In the genomic region with DNA sequence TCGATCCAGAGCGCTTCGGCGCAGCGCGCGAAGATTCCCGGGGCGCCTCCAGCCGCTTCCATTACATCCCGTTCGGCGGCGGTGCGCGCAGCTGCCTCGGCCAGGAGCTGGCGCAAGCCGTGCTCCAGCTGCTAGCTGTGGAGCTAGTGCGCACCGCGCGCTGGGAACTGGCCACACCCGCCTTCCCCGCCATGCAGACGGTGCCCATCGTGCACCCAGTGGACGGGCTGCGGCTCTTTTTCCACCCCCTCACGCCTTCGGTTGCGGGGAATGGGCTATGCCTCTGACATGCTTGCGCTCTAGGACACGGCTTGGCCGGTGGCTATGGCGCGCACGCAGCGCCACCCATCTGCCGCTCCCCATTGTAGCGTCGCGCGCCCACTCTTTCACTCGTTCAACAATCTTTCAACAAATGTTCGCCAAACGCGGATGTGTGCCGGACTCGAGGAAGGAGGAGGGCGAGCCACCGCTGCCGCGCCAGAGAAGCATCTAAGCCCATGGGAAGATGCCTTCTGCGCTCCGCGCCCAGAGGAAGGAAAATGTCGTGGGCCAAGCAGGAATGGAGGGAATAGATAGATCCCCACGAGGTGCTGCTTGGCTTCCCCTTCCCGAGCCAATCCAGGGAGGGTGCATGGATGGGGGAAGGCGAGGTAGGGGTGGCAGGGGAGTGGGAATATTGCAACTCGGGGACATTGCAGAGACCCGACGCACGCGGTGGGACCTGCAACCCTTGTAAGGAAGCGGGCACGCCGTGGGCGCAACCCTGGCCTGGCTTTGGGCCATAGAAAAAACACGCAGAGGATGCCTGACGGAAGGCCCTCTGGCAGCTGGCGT, we compare ENCODE assay signal across 11 cellular contexts. TPM values are rescaled to one million over a fixed set of nuclear protein-coding genes. Genes with fewer than 3 reads are reported as not detected.
DNase-seq lines count a peak whose midpoint lies in the region; ATAC-seq and TF ChIP-seq lines count a peak whose summit lies in the region.
"Had no signal": no experiment of that assay in that cellular context is flagged by ENCODE, and none has a peak within 500 bp of the region (broad histone marks: within the 10 kb centered on the region; RNA-seq: fewer than 3 reads in every experiment).

No MANE protein-coding gene starts in this region.

- peak; percentile 48; the same call in 2 of the 3 replicates for ATAC-seq in RWPE2 (ENCODE audit: low read depth)
- peak; percentile 8 for ATAC-seq in stimulated activated effector memory CD8-positive, alpha-beta T cell treated with anti-CD3 and anti-CD28 coated beads, Interleukin-12 subunit alpha, Interleukin-12 subunit beta, amount 100 ng/mL, for 72 hours
- no peak for ATAC-seq in GM18867 (IDR thresholded peaks at IDR 0.05; ENCODE audit: unreplicated experiment)

- H3K27ac ChIP-seq in RWPE2 (ENCODE audit: poor library complexity, severe bottlenecking) (no peak overlapping the region), left ventricle myocardium inferior (replicated peaks) (no peak overlapping the region)

- H3K36me3 ChIP-seq in RWPE2 (ENCODE audit: low read depth) (no peaks in the 10 kb centered on the region), left ventricle myocardium inferior (no peaks in the 10 kb centered on the region)

- peak; percentile 37 for DNase-seq in activated T-cell treated with anti-CD3 and anti-CD28 coated beads, Interleukin-2, amount 50 U/mL, for 24 hours
- DNase-seq in activated T-cell treated with anti-CD3 and anti-CD28 coated beads, Interleukin-2, amount 50 U/mL, for 1 hour: no peak
- DNase-seq in RWPE2 (ENCODE audit: low spot score) (peak; percentile 63), left ventricle myocardium inferior (no peak), cerebellar cortex (ENCODE audit: low spot score) (no peak)
- DNase-seq in stimulated activated effector memory CD8-positive, alpha-beta T cell treated with anti-CD3 and anti-CD28 coated beads, Interleukin-12 subunit alpha, Interleukin-12 subunit beta, amount 100 ng/mL, for 72 hours (ENCODE audit: low spot score in 2 of 2): peak in 1 of 2 donors; percentile 54
- no peak for DNase-seq in activated naive CD4-positive, alpha-beta T cell treated with anti-CD3 and anti-CD28 coated beads, Interleukin-2, amount 50 U/mL, for 16 hours
- DNase-seq: stimulated activated CD4-positive, alpha-beta T cell treated with anti-CD3 and anti-CD28 coated beads, Interleukin-2, amount 100 ng/mL, for 24 hours had no signal

- H3K9me3 ChIP-seq in RWPE2 (ENCODE audit: severe bottlenecking) (no peaks in the 10 kb centered on the region), left ventricle myocardium inferior (replicated peaks) (no peaks in the 10 kb centered on the region)

- no peaks in the 10 kb centered on the region for H3K9me3 Mint-ChIP-seq in activated T-cell treated with anti-CD3 and anti-CD28 coated beads, Interleukin-2, amount 50 U/mL, for 24 hours
- no peaks in the 10 kb centered on the region for H3K9me3 Mint-ChIP-seq in stimulated activated effector memory CD8-positive, alpha-beta T cell treated with anti-CD3 and anti-CD28 coated beads, Interleukin-12 subunit alpha, Interleukin-12 subunit beta, amount 100 ng/mL, for 72 hours
- H3K9me3 Mint-ChIP-seq: T-helper 1 cell treated with Interleukin-12 subunit alpha and Interleukin-12 subunit beta and Interleukin-4 antibody, amounts not matched to agents 30 μg/mL and 1 μg/mL, for 36 hours had no signal

- peaks cover 89% of the 10 kb centered on the region for H3K27me3 Mint-ChIP-seq in activated T-cell treated with anti-CD3 and anti-CD28 coated beads, Interleukin-2, amount 50 U/mL, for 24 hours

- no peaks in the 10 kb centered on the region for H3K4me1 ChIP-seq in RWPE2 (ENCODE audit: insufficient read depth, poor library complexity, severe bottlenecking)
- H3K4me1 ChIP-seq in left ventricle myocardium inferior: peaks cover 42% of the 10 kb centered on the region

- no peak overlapping the region for H3K27ac Mint-ChIP-seq in activated T-cell treated with anti-CD3 and anti-CD28 coated beads, Interleukin-2, amount 50 U/mL, for 24 hours
- no peak overlapping the region for H3K27ac Mint-ChIP-seq in stimulated activated effector memory CD8-positive, alpha-beta T cell treated with anti-CD3 and anti-CD28 coated beads, Interleukin-12 subunit alpha, Interleukin-12 subunit beta, amount 100 ng/mL, for 72 hours
- H3K27ac Mint-ChIP-seq: T-helper 1 cell treated with Interleukin-12 subunit alpha and Interleukin-12 subunit beta and Interleukin-4 antibody, amounts not matched to agents 30 μg/mL and 1 μg/mL, for 36 hours had no signal

- H3K4me3 Mint-ChIP-seq in activated T-cell treated with anti-CD3 and anti-CD28 coated beads, Interleukin-2, amount 50 U/mL, for 24 hours: no peak overlapping the region
- H3K4me3 Mint-ChIP-seq in stimulated activated effector memory CD8-positive, alpha-beta T cell treated with anti-CD3 and anti-CD28 coated beads, Interleukin-12 subunit alpha, Interleukin-12 subunit beta, amount 100 ng/mL, for 72 hours: no peak overlapping the region
- H3K4me3 Mint-ChIP-seq: T-helper 1 cell treated with Interleukin-12 subunit alpha and Interleukin-12 subunit beta and Interleukin-4 antibody, amounts not matched to agents 30 μg/mL and 1 μg/mL, for 36 hours had no signal

- intact Hi-C loops in left ventricle myocardium inferior (cut with micrococcal nuclease): no loop called here

- no peaks in the 10 kb centered on the region for H3K36me3 Mint-ChIP-seq in activated T-cell treated with anti-CD3 and anti-CD28 coated beads, Interleukin-2, amount 50 U/mL, for 24 hours (ENCODE audit: low read depth)
- peaks cover 8% of the 10 kb centered on the region for H3K36me3 Mint-ChIP-seq in stimulated activated effector memory CD8-positive, alpha-beta T cell treated with anti-CD3 and anti-CD28 coated beads, Interleukin-12 subunit alpha, Interleukin-12 subunit beta, amount 100 ng/mL, for 72 hours

- peaks cover 32% of the 10 kb centered on the region for H3K4me1 Mint-ChIP-seq in activated T-cell treated with anti-CD3 and anti-CD28 coated beads, Interleukin-2, amount 50 U/mL, for 24 hours (ENCODE audit: low read depth)
- H3K4me1 Mint-ChIP-seq in stimulated activated effector memory CD8-positive, alpha-beta T cell treated with anti-CD3 and anti-CD28 coated beads, Interleukin-12 subunit alpha, Interleukin-12 subunit beta, amount 100 ng/mL, for 72 hours: peaks cover 37% of the 10 kb centered on the region

- H3K4me3 ChIP-seq in RWPE2 (ENCODE audit: severe bottlenecking) (no peak overlapping the region), left ventricle myocardium inferior (peak overlapping the region; percentile 40)

- H3K27me3 ChIP-seq in RWPE2 (ENCODE audit: insufficient read depth, poor library complexity, severe bottlenecking): peaks cover 81% of the 10 kb centered on the region
- H3K27me3 ChIP-seq in left ventricle myocardium inferior (ENCODE audit: low read depth): peaks cover 98% of the 10 kb centered on the region

- TF ChIP-seq CTCF in RWPE2 (IDR thresholded peaks at IDR 0.05; ENCODE audit: poor library complexity, severe bottlenecking) (peak; percentile 13), left ventricle myocardium inferior (IDR thresholded peaks at IDR 0.05; ENCODE audit: borderline replicate concordance) (no peak)

RNA-seq across cellular contexts. Expression of a gene that starts 5.1 kb away (rescaled TPM):
- not detected for total RNA-seq in left ventricle myocardium inferior
- total RNA-seq: bronchial epithelial cell had no signal

RNA-seq across cellular contexts. Expression of a gene that starts 8.0 kb away (rescaled TPM):
- total RNA-seq in left ventricle myocardium inferior: not detected

Comparison
In these comparisons a context has a peak if more than half of its experiments do, and no peak if none do; other contexts are left out.
1. DNase-seq: peak in activated T-cell treated with anti-CD3 and anti-CD28 coated beads, Interleukin-2, amount 50 U/mL, for 24 hours (single experiment) and RWPE2 (single experiment); none in activated T-cell treated with anti-CD3 and anti-CD28 coated beads, Interleukin-2, amount 50 U/mL, for 1 hour (single experiment), left ventricle myocardium inferior (single experiment), cerebellar cortex (single experiment) and activated naive CD4-positive, alpha-beta T cell treated with anti-CD3 and anti-CD28 coated beads, Interleukin-2, amount 50 U/mL, for 16 hours (single experiment).